In genomic region chr7:151083824-151084160, GRCh38 we compare ENCODE assay signal across 8 cellular contexts. TPM values are rescaled to one million over a fixed set of nuclear protein-coding genes. Genes with fewer than 3 reads are reported as not detected.
DNase-seq lines count a peak whose midpoint lies in the region; ATAC-seq and TF ChIP-seq lines count a peak whose summit lies in the region.

No MANE protein-coding gene starts in this region.

- H3K9me3 ChIP-seq in HCT116 (ENCODE audit: control insufficient read depth in 1 of 2, insufficient read depth in 1 of 2, low read depth in 1 of 2, low read length in 2 of 2) (no peaks in the 10 kb centered on the region), hepatocyte (ENCODE audit: low read depth) (no peaks in the 10 kb centered on the region)

- H3K4me2 ChIP-seq in HCT116 (ENCODE audit: low read length), result peak overlapping the region; percentile 94
- H3K4me2 ChIP-seq in hepatocyte, result peak overlapping the region; percentile 90

- H3K4me3 ChIP-seq in HCT116 (replicated peaks in 1 of 2; ENCODE audit: low read depth in 1 of 2, low read length in 2 of 2), result peak overlapping the region; percentile 90 to 94
- H3K4me3 ChIP-seq in hepatocyte, result peak overlapping the region; percentile 91
- peak overlapping the region; percentile 71 to 92 (median 85) for H3K4me3 ChIP-seq in skin epidermis

- H3K36me3 ChIP-seq in HCT116 (ENCODE audit: control insufficient read depth in 1 of 2, insufficient read depth in 2 of 2, low read length in 2 of 2) (no peaks in the 10 kb centered on the region), hepatocyte (replicated peaks; ENCODE audit: insufficient read depth, low read depth) (no peaks in the 10 kb centered on the region)

- no peak for ATAC-seq in HCT116
- no peak for ATAC-seq in HG02759 (IDR thresholded peaks at IDR 0.05; ENCODE audit: unreplicated experiment)

- H3K9me2 ChIP-seq in HCT116 (ENCODE audit: insufficient read depth), result no peaks in the 10 kb centered on the region
- H3K9me2 ChIP-seq in hepatocyte (replicated peaks; ENCODE audit: insufficient read depth), result no peaks in the 10 kb centered on the region

- peaks cover 2% of the 10 kb centered on the region for H3K36me3 Mint-ChIP-seq in activated CD4-positive, alpha-beta memory T cell treated with anti-CD3 and anti-CD28 coated beads for 36 hours

- 36% methylated on average over 3 of the region's 3 CpGs for WGBS in hepatocyte (ENCODE audit: low lambda C conversion rate, missing lambda C conversion rate)

- H3K9me3 Mint-ChIP-seq in activated CD4-positive, alpha-beta memory T cell treated with anti-CD3 and anti-CD28 coated beads for 36 hours, result no peaks in the 10 kb centered on the region

- RAD21 ChIA-PET in HCT116 (lab: Charles Lee; ENCODE audit: low non-redundant PET in 1 of 2, low total read pairs in 2 of 2, uncharacterized antibody in 2 of 2, unreplicated experiment in 2 of 2), result no interaction called here

- intact Hi-C loops in HCT116 (cut with micrococcal nuclease), result loop anchor here (1.0 kb wide), 1 partner anchor 21 kb away; no protein-coding TSS in a partner anchor
- intact Hi-C loops in activated CD4-positive, alpha-beta memory T cell treated with anti-CD3 and anti-CD28 coated beads for 36 hours (cut with micrococcal nuclease), result loop anchor here (1.0 kb wide), 1 partner anchor 55 kb away; the partner anchor contains the start of gene ABCB8

- BruUV-seq in HCT116 (replicated peaks; lab: Mats Ljungman, UMichigan), result no TSS peak

- H3K27me3 ChIP-seq in HCT116 (ENCODE audit: insufficient read depth, low read length), result no peaks in the 10 kb centered on the region
- no peaks in the 10 kb centered on the region for H3K27me3 ChIP-seq in hepatocyte

- POLR2A ChIA-PET in HCT116 (lab: Charles Lee), result interaction anchor here (2.5 kb wide), 1 partner anchor 21 kb away, joined by 11 read pairs; no protein-coding TSS in a partner anchor
- POLR2A ChIA-PET in activated CD4-positive, alpha-beta memory T cell treated with anti-CD3 and anti-CD28 coated beads for 36 hours (lab: Charles Lee), result interaction anchor here (1.0 kb wide), 1 partner anchor 23 kb away, joined by 3 read pairs; no protein-coding TSS in a partner anchor

- DNase-seq in HCT116 (ENCODE audit: low read depth, low spot score) (no peak), hepatocyte (ENCODE audit: low spot score) (no peak), NCI-H146 (lab: John Stamatoyannopoulos, UW) (no peak), inferior parietal cortex (ENCODE audit: extremely low spot score) (no peak), NCI-H510A (lab: John Stamatoyannopoulos, UW) (no peak)
- DNase-seq in activated CD4-positive, alpha-beta memory T cell treated with anti-CD3 and anti-CD28 coated beads for 36 hours, result no peak

- TF ChIP-seq CTCF in HCT116 (IDR thresholded peaks at IDR 0.05 in 2 of 3, conservative IDR thresholded peaks at IDR 0.05 in 1 of 3; ENCODE audit: borderline replicate concordance in 1 of 3, insufficient read depth in 1 of 3, low read depth in 2 of 3, low read length in 2 of 3) (no peak), hepatocyte (IDR thresholded peaks at IDR 0.05; ENCODE audit: poor library complexity) (no peak)

- peaks cover 5% of the 10 kb centered on the region for H3K27me3 Mint-ChIP-seq in activated CD4-positive, alpha-beta memory T cell treated with anti-CD3 and anti-CD28 coated beads for 36 hours

- H3K4me1 ChIP-seq in HCT116 (ENCODE audit: control insufficient read depth in 1 of 2, insufficient read depth in 2 of 2, low read length in 2 of 2), result peaks cover 38 to 66% of the 10 kb centered on the region in 2 experiments
- peaks cover 55% of the 10 kb centered on the region for H3K4me1 ChIP-seq in hepatocyte (ENCODE audit: insufficient read depth)

- no peak for TF ChIP-seq RAD21 in HCT116 (IDR thresholded peaks at IDR 0.05; ENCODE audit: low read depth)

- H3K4me3 Mint-ChIP-seq in activated CD4-positive, alpha-beta memory T cell treated with anti-CD3 and anti-CD28 coated beads for 36 hours, result peak overlapping the region; percentile 98

- H4K20me1 ChIP-seq in HCT116 (ENCODE audit: insufficient read depth) (no peaks in the 10 kb centered on the region), hepatocyte (ENCODE audit: insufficient read depth, poor library complexity, severe bottlenecking) (peaks cover 14% of the 10 kb centered on the region)

- H3K27ac ChIP-seq in HCT116 (ENCODE audit: low read depth, low read length), result peak overlapping the region; percentile 94
- H3K27ac ChIP-seq in hepatocyte, result peak overlapping the region; percentile 94
- peak overlapping the region in 14 of 21 experiments; percentile 83 to 97 (median 96) for H3K27ac ChIP-seq in skin epidermis

- TF ChIP-seq POLR2A in HCT116 (IDR thresholded peaks at IDR 0.05; ENCODE audit: borderline replicate concordance, extremely low read depth, insufficient read depth, insufficient read length), result no peak

- H2AFZ ChIP-seq in HCT116 (ENCODE audit: low read depth, low read length, poor library complexity, severe bottlenecking) (no peak overlapping the region), hepatocyte (peak overlapping the region; percentile 79)

- H3K79me2 ChIP-seq in HCT116 (ENCODE audit: insufficient read depth, low read length) (peaks cover 58% of the 10 kb centered on the region), hepatocyte (peaks cover 55% of the 10 kb centered on the region)

- peak overlapping the region; percentile 100 for H3K9ac ChIP-seq in HCT116 (ENCODE audit: low read length)

- H3K27ac Mint-ChIP-seq in activated CD4-positive, alpha-beta memory T cell treated with anti-CD3 and anti-CD28 coated beads for 36 hours, result no peak overlapping the region

- CTCF ChIA-PET in HCT116 (lab: Charles Lee), result interaction anchor here (0.9 kb wide), 1 partner anchor 75 kb away, joined by 3 read pairs; no protein-coding TSS in a partner anchor
- CTCF ChIA-PET in activated CD4-positive, alpha-beta memory T cell treated with anti-CD3 and anti-CD28 coated beads for 36 hours (lab: Charles Lee), result interaction anchor here (1.8 to 2.7 kb wide), 2 partner anchors 27 to 56 kb away, joined by 8 to 9 read pairs; partner anchors contain the start of gene ABCB8

- peaks cover 42% of the 10 kb centered on the region for H3K4me1 Mint-ChIP-seq in activated CD4-positive, alpha-beta memory T cell treated with anti-CD3 and anti-CD28 coated beads for 36 hours (ENCODE audit: low read depth)

TF ChIP-seq in HCT116, 20 proteins besides CTCF, POLR2A, EP300 and RAD21 (continues in another document):
- TF ChIP-seq CBX3 (IDR thresholded peaks at IDR 0.05; ENCODE audit: low read depth) (no peak), SRF (IDR thresholded peaks at IDR 0.05; ENCODE audit: low read depth) (no peak), ELF1 (IDR thresholded peaks at IDR 0.05; ENCODE audit: borderline replicate concordance, low read depth) (no peak), EGR1 (IDR thresholded peaks at IDR 0.05; ENCODE audit: low read depth) (no peak), MAX (IDR thresholded peaks at IDR 0.05) (no peak), ZFX (IDR thresholded peaks at IDR 0.05) (no peak), REST (IDR thresholded peaks at IDR 0.05; ENCODE audit: low read depth) (no peak)

RNA-seq across cellular contexts. Expression of gene TMUB1, which starts 0.5 kb away (rescaled TPM):
- total RNA-seq in HCT116 (2021; ENCODE audit: unreplicated experiment) (75.8 TPM), hepatocyte (40.5 and 45.0 TPM in 2 replicates)
- polyA plus RNA-seq in HCT116 (2012), result 71.5 and 73.7 TPM in 2 replicates
- 10 to 100 TPM; 53.8 to 60.9 TPM for total RNA-seq in activated CD4-positive, alpha-beta memory T cell treated with anti-CD3 and anti-CD28 coated beads for 36 hours
- 83.1 and 91.9 TPM in 2 replicates for polyA plus RNA-seq in hepatocyte

RNA-seq across cellular contexts. Expression of gene AGAP3, which starts 2.5 kb away (rescaled TPM):
- total RNA-seq in HCT116 (2021; ENCODE audit: unreplicated experiment), result 126 TPM
- polyA plus RNA-seq in HCT116 (2012), result 70.1 and 70.4 TPM in 2 replicates
- 10 to 100 TPM; 29.8 to 36.5 TPM for total RNA-seq in activated CD4-positive, alpha-beta memory T cell treated with anti-CD3 and anti-CD28 coated beads for 36 hours
- total RNA-seq in hepatocyte, result 23.7 and 44.0 TPM in 2 replicates
- polyA plus RNA-seq in hepatocyte, result 56.7 and 63.5 TPM in 2 replicates

RNA-seq across cellular contexts. Expression of gene FASTK, which starts 3.2 kb away (rescaled TPM):
- total RNA-seq in HCT116 (2021; ENCODE audit: unreplicated experiment), result 86.4 TPM
- 77.9 and 78.4 TPM in 2 replicates for polyA plus RNA-seq in HCT116 (2012)
- 10 to 100 TPM; 56.8 to 57.4 TPM for total RNA-seq in activated CD4-positive, alpha-beta memory T cell treated with anti-CD3 and anti-CD28 coated beads for 36 hours
- 105 and 107 TPM in 2 replicates for total RNA-seq in hepatocyte
- 193 and 202 TPM in 2 replicates for polyA plus RNA-seq in hepatocyte

RNA-seq across cellular contexts. Expression of gene SLC4A2, which starts 24.4 kb away (rescaled TPM):
- 240 TPM for total RNA-seq in HCT116 (2021; ENCODE audit: unreplicated experiment)
- polyA plus RNA-seq in HCT116 (2012), result 195 and 199 TPM in 2 replicates
- 10 to 100 TPM; 46.7 to 50.5 TPM for total RNA-seq in activated CD4-positive, alpha-beta memory T cell treated with anti-CD3 and anti-CD28 coated beads for 36 hours
- 153 and 188 TPM in 2 replicates for total RNA-seq in hepatocyte
- 167 and 175 TPM in 2 replicates for polyA plus RNA-seq in hepatocyte

RNA-seq across cellular contexts. Expression of gene CDK5, which starts 26.1 kb away (rescaled TPM):
- total RNA-seq in HCT116 (2021; ENCODE audit: unreplicated experiment), result 19.8 TPM
- polyA plus RNA-seq in HCT116 (2012), result 20.4 and 20.9 TPM in 2 replicates
- 10 to 100 TPM; 12.8 to 14.1 TPM for total RNA-seq in activated CD4-positive, alpha-beta memory T cell treated with anti-CD3 and anti-CD28 coated beads for 36 hours
- total RNA-seq in hepatocyte, result 15.2 and 17.4 TPM in 2 replicates
- 29.4 and 39.4 TPM in 2 replicates for polyA plus RNA-seq in hepatocyte
